In the genomic region with DNA sequence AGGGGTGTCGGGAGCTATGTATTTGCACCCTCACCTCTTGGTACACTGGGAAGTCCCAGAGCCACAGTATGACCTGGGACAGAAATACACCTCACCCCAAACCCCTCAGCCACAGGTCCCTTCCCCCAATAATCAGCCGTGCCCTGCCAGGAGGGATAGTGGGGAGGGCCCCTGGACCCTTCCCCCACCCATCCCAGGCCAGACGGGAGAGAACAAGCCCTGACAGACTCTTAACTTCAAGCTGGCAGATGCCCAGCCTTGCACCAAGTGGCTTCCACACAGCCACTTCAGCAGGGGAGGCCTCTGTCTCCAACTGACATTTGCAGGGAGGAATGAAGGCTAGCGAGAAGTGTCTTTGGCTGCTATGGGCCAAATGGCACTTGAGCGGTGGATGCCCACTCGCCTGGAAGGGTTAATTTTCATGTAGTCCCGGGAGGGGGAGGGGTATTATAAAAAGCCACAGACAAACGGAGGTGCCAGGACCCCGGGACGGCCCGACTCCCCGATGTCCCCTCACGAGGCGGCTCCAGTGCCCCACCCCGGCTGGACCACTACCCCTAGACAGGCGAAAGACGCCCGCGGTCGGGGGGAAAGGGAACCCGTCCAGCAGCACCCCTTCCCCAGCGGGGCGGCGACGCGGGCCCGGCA, we compare ENCODE assay signal across 8 cellular contexts. TPM values are rescaled to one million over a fixed set of nuclear protein-coding genes. Genes with fewer than 3 reads are reported as not detected.
A peak's percentile ranks its signal among the peaks of the same experiment; 100 is the strongest.
DNase-seq lines count a peak whose midpoint lies in the region; ATAC-seq and TF ChIP-seq lines count a peak whose summit lies in the region.

No MANE protein-coding gene starts in this region.

- no peak for TF ChIP-seq POLR2A in right lobe of liver (IDR thresholded peaks at IDR 0.05)
- TF ChIP-seq POLR2A in transverse colon (IDR thresholded peaks at IDR 0.05), result no peak

- peaks cover 6% of the 10 kb centered on the region for H3K36me3 ChIP-seq in MG63
- H3K36me3 ChIP-seq in right lobe of liver, result no peaks in the 10 kb centered on the region
- H3K36me3 ChIP-seq in transverse colon, result no peaks in the 10 kb centered on the region

- no peaks in the 10 kb centered on the region for H3K27me3 ChIP-seq in MG63
- no peaks in the 10 kb centered on the region for H3K27me3 ChIP-seq in right lobe of liver
- H3K27me3 ChIP-seq in transverse colon, result no peaks in the 10 kb centered on the region

- peaks cover 64% of the 10 kb centered on the region for H3K4me1 Mint-ChIP-seq in chondrocyte (ENCODE audit: low read depth)

- peaks cover 0 to 8% (median 2%) of the 10 kb centered on the region in 4 donors for H3K4me1 ChIP-seq in right lobe of liver
- H3K4me1 ChIP-seq in transverse colon, result peaks cover 23 to 36% (median 27%) of the 10 kb centered on the region in 4 donors

- TF ChIP-seq CTCF in AG09309 (IDR thresholded peaks at IDR 0.05; ENCODE audit: control insufficient read depth, insufficient read depth, low read depth, low read length, missing control alignments), result no peak
- TF ChIP-seq CTCF in chondrocyte (IDR thresholded peaks at IDR 0.05), result no peak
- TF ChIP-seq CTCF in right lobe of liver (IDR thresholded peaks at IDR 0.05), result no peak
- TF ChIP-seq CTCF in transverse colon (IDR thresholded peaks at IDR 0.05), result no peak

- peak in 2 of 4 donors; percentile 6 to 9 for ATAC-seq in right lobe of liver

- H3K27me3 Mint-ChIP-seq in chondrocyte (ENCODE audit: low read depth), result no peaks in the 10 kb centered on the region

- H3K4me3 Mint-ChIP-seq in chondrocyte (ENCODE audit: unreplicated experiment), result peak overlapping the region; percentile 89

- peak overlapping the region; percentile 81 for H3K4me3 ChIP-seq in AG09309 (ENCODE audit: control insufficient read depth, low read depth, low read length)
- peak overlapping the region; percentile 79 for H3K4me3 ChIP-seq in MG63
- H3K4me3 ChIP-seq in right lobe of liver, result peak overlapping the region in 2 of 3 donors; percentile 46 to 49
- peak overlapping the region; percentile 61 to 71 (median 66) for H3K4me3 ChIP-seq in transverse colon

- in situ Hi-C loops in transverse colon (cut with MboI; ENCODE audit: low pct_ligation_motif_present in 1 of 4, low pct_unique_long_range_greater_than_20kb in 1 of 4, low sequenced_read_pairs in 3 of 4), result loop anchor here in 1 of 4 donors (10.0 kb wide), 1 partner anchor 163 kb away; no protein-coding TSS in a partner anchor

- H3K36me3 Mint-ChIP-seq in chondrocyte (ENCODE audit: low read depth), result peaks cover 2% of the 10 kb centered on the region

- H3K9me3 Mint-ChIP-seq in chondrocyte (ENCODE audit: low read depth), result no peaks in the 10 kb centered on the region

- intact Hi-C loops in right lobe of liver (cut with DNase I), result loop anchor here in 1 of 2 donors (10.0 kb wide), 1 partner anchor 173 kb away; the partner anchor contains the start of gene FNDC5
- intact Hi-C loops in transverse colon (cut with DNase I; ENCODE audit: low total_unique reads), result no loop called here

- H3K27ac ChIP-seq in right lobe of liver (no peak overlapping the region), transverse colon (peak overlapping the region; percentile 87 to 92 (median 90))

- DNase-seq in AG09309 (ENCODE audit: low read depth) (no peak), MG63 (peak; percentile 51), chondrocyte (ENCODE audit: low spot score) (peak; percentile 93), right lobe of liver (peak in 1 of 3 donors; percentile 54), transverse colon (no peak), NOMO-1 treated with dmso at 0.1 percent for 144 hours (lab: John Stamatoyannopoulos, UW; ENCODE audit: unreplicated experiment) (no peak)
- DNase-seq in stimulated activated naive CD4-positive, alpha-beta T cell (lab: John Stamatoyannopoulos, UW), result no peak
- DNase-seq in activated CD4-positive, CD25-positive, alpha-beta regulatory T cell treated with anti-CD3 and anti-CD28 coated beads, Interleukin-2, amount 50 U/mL, for 72 hours, result no peak

- H3K27ac Mint-ChIP-seq in chondrocyte (ENCODE audit: unreplicated experiment), result peak overlapping the region; percentile 85

- WGBS in right lobe of liver (ENCODE audit: insufficient coverage, low coverage, low lambda C conversion rate, missing lambda C conversion rate), result 0% methylated on average over 6 of the region's 27 CpGs
- WGBS in transverse colon (ENCODE audit: low coverage in 1 of 2), 2 donors, result 13% methylated on average over 21 of the region's 27 CpGs; no CpG with 5 or more reads in 1 of the 2 donors

- no peak for TF ChIP-seq EP300 in transverse colon (IDR thresholded peaks at IDR 0.05; ENCODE audit: low read depth)

- H3K9me3 ChIP-seq in MG63 (peaks cover 2% of the 10 kb centered on the region; the same call in 1 of the 2 replicates), right lobe of liver (no peaks in the 10 kb centered on the region), transverse colon (no peaks in the 10 kb centered on the region)

RNA-seq across cellular contexts. Expression of gene SYNC, which starts 0.5 kb away (rescaled TPM):
- total RNA-seq in MG63 (2014; rRNA removed; shearing (Covaris generic); ENCODE audit: low replicate concordance), result 50.0 and 51.2 TPM in 2 replicates
- total RNA-seq in chondrocyte, result 66.8 to 72.5 TPM (median 71.8 TPM) in 3 replicates
- total RNA-seq in right lobe of liver, result 1 to 10 TPM in 1 of 6 experiments, under 1 TPM in 5; 0.29 to 2.1 (median 0.44) TPM
- total RNA-seq in transverse colon, result 10 to 100 TPM; 24.9 to 95.5 (median 43.8) TPM

RNA-seq across cellular contexts. Expression of gene RBBP4, which starts 51.1 kb away (rescaled TPM):
- 141 and 162 TPM in 2 replicates for total RNA-seq in MG63 (2014; rRNA removed; shearing (Covaris generic); ENCODE audit: low replicate concordance)
- 155 to 194 TPM (median 156 TPM) in 3 replicates for total RNA-seq in chondrocyte
- total RNA-seq in right lobe of liver, result 10 to 100 TPM; 50.1 to 66.1 (median 58.8) TPM
- 100 to 1,000 TPM in 1 of 4 donors, 10 to 100 TPM in 3; 40.4 to 117 (median 67.7) TPM for total RNA-seq in transverse colon

RNA-seq across cellular contexts. Expression of gene ZBTB8OS, which starts 51.7 kb away (rescaled TPM):
- total RNA-seq in MG63 (2014; rRNA removed; shearing (Covaris generic); ENCODE audit: low replicate concordance), result 47.2 and 95.1 TPM in 2 replicates
- 30.0 to 41.1 TPM (median 36.7 TPM) in 3 replicates for total RNA-seq in chondrocyte
- 10 to 100 TPM; 14.1 to 27.6 (median 19.6) TPM for total RNA-seq in right lobe of liver
- total RNA-seq in transverse colon, result 10 to 100 TPM in 3 of 4 donors, 1 to 10 TPM in 1; 3.4 to 72.9 (median 34.5) TPM

Comparison
In these comparisons a context has a peak if more than half of its experiments do, and no peak if none do; other contexts are left out.
1. DNase-seq: peak in MG63 (single experiment) and chondrocyte (single experiment); none in AG09309 (single experiment), transverse colon (single experiment), NOMO-1 treated with dmso at 0.1 percent for 144 hours (single experiment), stimulated activated naive CD4-positive, alpha-beta T cell (0 of 6) and activated CD4-positive, CD25-positive, alpha-beta regulatory T cell treated with anti-CD3 and anti-CD28 coated beads, Interleukin-2, amount 50 U/mL, for 72 hours (single experiment).
2. H3K27ac ChIP-seq: peak in transverse colon (4 of 4); none in right lobe of liver (0 of 3).
3. RNA of gene SYNC, which starts 0.5 kb away (total RNA-seq): 66.8 to 72.5 TPM in chondrocyte, 24.9 to 95.5 TPM in transverse colon and 50.0 to 51.2 TPM in MG63; 0.29 to 2.1 TPM in right lobe of liver; every median in the first group is over 4 times any median in the second.
4. Peak in every context shown above with its lines, with median percentiles within 50 percentile points of each other: H3K4me3 ChIP-seq.